ENCODE assay signal across 11 cellular contexts in genomic region chr11:109972181-109972715, GRCh38.
A peak's percentile ranks its signal among the peaks of the same experiment; 100 is the strongest.
DNase-seq lines count a peak whose midpoint lies in the region; ATAC-seq lines count a peak whose summit lies in the region.
"Had no signal": no experiment of that assay in that cellular context is flagged by ENCODE, and none has a peak within 500 bp of the region (broad histone marks: within the 10 kb centered on the region; RNA-seq: fewer than 3 reads in every experiment).

No MANE protein-coding gene starts in this region.

- H3K36me3 ChIP-seq in CD8-positive, alpha-beta memory T cell (ENCODE audit: insufficient read depth, low read length): no peaks in the 10 kb centered on the region

- H3K9me3 Mint-ChIP-seq in CD8-positive, alpha-beta memory T cell: peaks cover 0 to 4% (median 0%) of the 10 kb centered on the region in 5 donors
- H3K9me3 Mint-ChIP-seq: central memory CD8-positive, alpha-beta T cell had no signal

- no peak overlapping the region for H3K4me3 Mint-ChIP-seq in CD8-positive, alpha-beta memory T cell
- H3K4me3 Mint-ChIP-seq: central memory CD8-positive, alpha-beta T cell had no signal

- no peaks in the 10 kb centered on the region for H3K27me3 ChIP-seq in CD8-positive, alpha-beta memory T cell (ENCODE audit: insufficient read depth, low read length, poor library complexity, severe bottlenecking)

- peaks cover 2 to 7% (median 4%) of the 10 kb centered on the region in 3 donors for H3K4me1 Mint-ChIP-seq in CD8-positive, alpha-beta memory T cell
- H3K4me1 Mint-ChIP-seq: central memory CD8-positive, alpha-beta T cell had no signal

- POLR2A ChIA-PET in CD8-positive, alpha-beta memory T cell (lab: Charles Lee): no interaction called here

- H3K27ac ChIP-seq in CD8-positive, alpha-beta memory T cell (ENCODE audit: low read depth, low read length): no peak overlapping the region

- no peaks in the 10 kb centered on the region for H3K36me3 Mint-ChIP-seq in CD8-positive, alpha-beta memory T cell

- H3K4me1 ChIP-seq in CD8-positive, alpha-beta memory T cell (ENCODE audit: insufficient read depth, low read length): no peaks in the 10 kb centered on the region

- ATAC-seq in GM18511 (IDR thresholded peaks at IDR 0.05; ENCODE audit: unreplicated experiment) (peak; percentile 71), GM21576 (IDR thresholded peaks at IDR 0.05; ENCODE audit: unreplicated experiment) (peak; percentile 58), HG03469 (IDR thresholded peaks at IDR 0.05; ENCODE audit: unreplicated experiment) (peak; percentile 37)

- CTCF ChIA-PET in CD8-positive, alpha-beta memory T cell (lab: Charles Lee): no interaction called here

- no peak overlapping the region for H3K27ac Mint-ChIP-seq in CD8-positive, alpha-beta memory T cell

- DNase-seq in hepatic stellate cell (ENCODE audit: low spot score): peak; percentile 8
- DNase-seq in NCI-H69 (lab: John Stamatoyannopoulos, UW): no peak
- DNase-seq in effector CD8-positive, alpha-beta T cell (lab: John Stamatoyannopoulos, UW): no peak
- DNase-seq in GF-D8 (lab: John Stamatoyannopoulos, UW): no peak
- no peak for DNase-seq in CD8-positive, alpha-beta memory T cell
- DNase-seq: activated CD4-positive, alpha-beta T cell treated with anti-CD3 and anti-CD28 coated beads for 1 hour; stimulated activated CD4-positive, alpha-beta T cell treated with anti-CD3 and anti-CD28 coated beads, Interleukin-4, amount 100 ng/mL, for 24 hours had no signal

- no peaks in the 10 kb centered on the region for H3K9me3 ChIP-seq in CD8-positive, alpha-beta memory T cell (ENCODE audit: low read length)

- peaks cover 1 to 14% of the 10 kb centered on the region in 2 donors for H3K27me3 Mint-ChIP-seq in CD8-positive, alpha-beta memory T cell

- no peak overlapping the region for H3K4me3 ChIP-seq in CD8-positive, alpha-beta memory T cell (ENCODE audit: low read length)
